In genomic region chr20:58025233-58025632, GRCh38 we compare ENCODE assay signal across 21 cellular contexts.
DNase-seq lines count a peak whose midpoint lies in the region; ATAC-seq, FAIRE-seq and TF ChIP-seq lines count a peak whose summit lies in the region.
"Had no signal": no experiment of that assay in that cellular context is flagged by ENCODE, and none has a peak within 500 bp of the region (broad histone marks: within the 10 kb centered on the region; RNA-seq: fewer than 3 reads in every experiment).

No MANE protein-coding gene starts in this region.

- FAIRE-seq in A549 (lab: Jason Lieb, UNC) = no peak
- FAIRE-seq: GM12878, H1 had no signal

- TF ChIP-seq CTCF in A549 (IDR thresholded peaks at IDR 0.05) = no peak
- TF ChIP-seq CTCF in colonic mucosa (IDR thresholded peaks at IDR 0.05) = no peak
- TF ChIP-seq CTCF in prostate gland (IDR thresholded peaks at IDR 0.05) = no peak
- no peak for TF ChIP-seq CTCF in RWPE1 (conservative IDR thresholded peaks at IDR 0.05; ENCODE audit: low read depth)
- TF ChIP-seq CTCF in MM.1S (IDR thresholded peaks at IDR 0.05; ENCODE audit: low read length) = no peak

- POLR2A ChIA-PET in A549 (lab: Yijun Ruan, JAX) = interaction anchor here (0.8 kb wide), 1 partner anchor 305 kb away, joined by 4 read pairs; no protein-coding TSS in a partner anchor
- POLR2A ChIA-PET in RWPE1 (lab: Yijun Ruan, JAX; ENCODE audit: low non-redundant PET) = no interaction called here

- 46% methylated on average over 3 of the region's 3 CpGs for WGBS in A549 (ENCODE audit: missing lambda C conversion rate)
- WGBS in prostate gland = 40% methylated on average over 3 of the region's 3 CpGs

- no peak overlapping the region for H2AFZ ChIP-seq in MM.1S (ENCODE audit: low read length)

- no peaks in the 10 kb centered on the region for H3F3A ChIP-seq in MM.1S (ENCODE audit: insufficient read depth, low read length)

- TF ChIP-seq POLR2A in A549 (IDR thresholded peaks at IDR 0.05; ENCODE audit: low read length) (no peak), prostate gland (IDR thresholded peaks at IDR 0.05) (no peak)

- CTCF ChIA-PET in A549 (lab: Yijun Ruan, JAX) = interaction anchor here (1.4 kb wide), 1 partner anchor 116 kb away, joined by 3 read pairs; no protein-coding TSS in a partner anchor
- CTCF ChIA-PET in RWPE1 (lab: Yijun Ruan, JAX) = no interaction called here

- H3K4me1 ChIP-seq in A549 (peaks cover 11% of the 10 kb centered on the region; the same call in 1 of the 3 replicates), colonic mucosa (no peaks in the 10 kb centered on the region), prostate gland (replicated peaks) (no peaks in the 10 kb centered on the region), MM.1S (ENCODE audit: low read length) (no peaks in the 10 kb centered on the region)

- ATAC-seq in A549 (no peak), left ventricle myocardium superior (peak; percentile 79), GM19035 (IDR thresholded peaks at IDR 0.05; ENCODE audit: unreplicated experiment) (no peak)
- ATAC-seq: GM12878, Panc1 had no signal

- no peak overlapping the region for H3K4me2 ChIP-seq in A549
- H3K4me2 ChIP-seq in MM.1S (ENCODE audit: low read depth, low read length) = no peak overlapping the region
- H3K4me2 ChIP-seq: KMS-11 had no signal

- H3K9ac ChIP-seq in colonic mucosa (ENCODE audit: low read depth in 2 of 2, low read length in 2 of 2) (no peak overlapping the region), MM.1S (ENCODE audit: low read length) (no peak overlapping the region)
- H3K9ac ChIP-seq: KMS-11 had no signal

- H3K27ac ChIP-seq in A549 (peak overlapping the region; percentile 32 to 46; a peak in 5 of 6 replicates), colonic mucosa (no peak overlapping the region), prostate gland (peak overlapping the region; percentile 8 to 29), RWPE1 (no peak overlapping the region), MM.1S (ENCODE audit: low read length) (no peak overlapping the region)
- H3K27ac ChIP-seq: KMS-11 had no signal

- no peaks in the 10 kb centered on the region for H4K20me1 ChIP-seq in MM.1S (ENCODE audit: insufficient read depth, low read length)

- H3K79me2 ChIP-seq in MM.1S (ENCODE audit: low read length) = no peaks in the 10 kb centered on the region

- no peak for DNase-seq in A549 (ENCODE audit: low read depth in 1 of 2, low spot score in 1 of 2)
- DNase-seq in colonic mucosa = peak; percentile 9
- peak; percentile 50 for DNase-seq in left ventricle myocardium superior
- DNase-seq in prostate gland (ENCODE audit: low spot score) = no peak
- DNase-seq in RWPE1 (ENCODE audit: low spot score) = no peak
- DNase-seq in NCI-H1694 (lab: John Stamatoyannopoulos, UW) = no peak
- no peak for DNase-seq in MM.1S
- DNase-seq: C1 segment of cervical spinal cord, DMS 273 treated with DMSO at 0.1 percent for 48 hours, GDM1, NCI-H1048, NCI-H146, NCI-H2081 treated with DMSO at 0.1 percent for 48 hours, NCI-H510A treated with DMSO at 0.1 percent for 48 hours, NCI-H82, SHP77 treated with DMSO at 0.1 percent for 48 hours had no signal

- H3K27me3 ChIP-seq in colonic mucosa (no peaks in the 10 kb centered on the region), prostate gland (replicated peaks; ENCODE audit: insufficient read depth) (no peaks in the 10 kb centered on the region), MM.1S (replicated peaks; ENCODE audit: insufficient read depth, low read length) (peaks cover 76% of the 10 kb centered on the region)

- no peak overlapping the region for H3K4me3 ChIP-seq in A549
- H3K4me3 ChIP-seq in colonic mucosa = no peak overlapping the region
- H3K4me3 ChIP-seq in prostate gland = no peak overlapping the region
- H3K4me3 ChIP-seq in MM.1S (ENCODE audit: low read length) = no peak overlapping the region
- H3K4me3 ChIP-seq: GM12878 had no signal

- intact Hi-C loops in colonic mucosa (cut with DNase I) (no loop called here), left ventricle myocardium superior (cut with micrococcal nuclease) (no loop called here), prostate gland (cut with DNase I) (no loop called here)

- TF ChIP-seq EP300 in A549 (IDR thresholded peaks at IDR 0.05) = no peak

- H3K36me3 ChIP-seq in colonic mucosa (no peaks in the 10 kb centered on the region), prostate gland (no peaks in the 10 kb centered on the region), MM.1S (replicated peaks; ENCODE audit: insufficient read depth, low read length) (no peaks in the 10 kb centered on the region)

- H3K9me3 ChIP-seq in A549 = no peaks in the 10 kb centered on the region
- no peaks in the 10 kb centered on the region for H3K9me3 ChIP-seq in colonic mucosa
- H3K9me3 ChIP-seq in prostate gland = no peaks in the 10 kb centered on the region
- no peaks in the 10 kb centered on the region for H3K9me3 ChIP-seq in MM.1S (replicated peaks; ENCODE audit: insufficient read depth, low read length)

- no peaks in the 10 kb centered on the region for H3K9me2 ChIP-seq in MM.1S (replicated peaks; ENCODE audit: insufficient read depth, low read length)

- no peak for TF ChIP-seq RAD21 in A549 (conservative IDR thresholded peaks at IDR 0.05 in 1 of 2, IDR thresholded peaks at IDR 0.05 in 1 of 2)

TF ChIP-seq in A549, 52 proteins besides CTCF, POLR2A, EP300 and RAD21:
- TF ChIP-seq CHD4 (IDR thresholded peaks at IDR 0.05; ENCODE audit: borderline replicate concordance) (no peak), JUN (IDR thresholded peaks at IDR 0.05) (no peak), SREBF2 (IDR thresholded peaks at IDR 0.05) (no peak), HOXA7 (CRISPR knock-in tag; IDR thresholded peaks at IDR 0.05) (no peak), ZC3H11A (IDR thresholded peaks at IDR 0.05) (no peak), RARB (CRISPR knock-in tag; IDR thresholded peaks at IDR 0.05) (no peak), KDM5A (IDR thresholded peaks at IDR 0.05) (no peak), REST (IDR thresholded peaks at IDR 0.05) (no peak), SMC3 (IDR thresholded peaks at IDR 0.05) (no peak), RCOR1 (IDR thresholded peaks at IDR 0.05; ENCODE audit: low read depth, low read length) (no peak), CBX8 (IDR thresholded peaks at IDR 0.05) (no peak), MAX (IDR thresholded peaks at IDR 0.05) (no peak), MAFK (IDR thresholded peaks at IDR 0.05; ENCODE audit: partially characterized antibody) (no peak), USF2 (IDR thresholded peaks at IDR 0.05) (no peak), MYC (IDR thresholded peaks at IDR 0.05; ENCODE audit: borderline replicate concordance, low read length) (no peak), EHMT2 (IDR thresholded peaks at IDR 0.05; ENCODE audit: low read depth) (no peak), HOXB5 (CRISPR knock-in tag; IDR thresholded peaks at IDR 0.05) (no peak)
TF ChIP-seq in A549: peak in this region for 0.

Comparison
In these comparisons a context has a peak if more than half of its experiments do, and no peak if none do; other contexts are left out.
1. DNase-seq: peak in colonic mucosa (single experiment) and left ventricle myocardium superior (single experiment); none in A549 (0 of 2), prostate gland (single experiment), RWPE1 (single experiment), NCI-H1694 (single experiment) and MM.1S (single experiment).
2. H3K27ac ChIP-seq: peak in A549 (2 of 2) and prostate gland (2 of 2); none in colonic mucosa (single experiment), RWPE1 (single experiment) and MM.1S (single experiment).